8 cellular contexts compared by ENCODE assay signal in genomic region chr7:99498546-99498944, GRCh38. TPM values are rescaled to one million over a fixed set of nuclear protein-coding genes. Genes with fewer than 3 reads are reported as not detected.
A peak's percentile ranks its signal among the peaks of the same experiment; 100 is the strongest.
DNase-seq lines count a peak whose midpoint lies in the region; ATAC-seq, FAIRE-seq and TF ChIP-seq lines count a peak whose summit lies in the region.

No MANE protein-coding gene starts in this region.

- H3K27ac ChIP-seq in HUES48 (ENCODE audit: low read depth, low read length) (no peak overlapping the region), small intestine (ENCODE audit: low read depth in 1 of 2, low read length in 1 of 2) (no peak overlapping the region)

- H3K36me3 Mint-ChIP-seq in T-helper 2 cell treated with Interferon-gamma antibody and Interleukin-4, amounts not matched to agents 5 μg/mL and 100 μg/mL, for 36 hours (ENCODE audit: low read depth), result peaks cover 60% of the 10 kb centered on the region
- peaks cover 13% of the 10 kb centered on the region for H3K36me3 Mint-ChIP-seq in glutamatergic neuron (ENCODE audit: unreplicated experiment)

- H3K4me3 Mint-ChIP-seq in T-helper 2 cell treated with Interferon-gamma antibody and Interleukin-4, amounts not matched to agents 5 μg/mL and 100 μg/mL, for 36 hours, result peak overlapping the region; percentile 95
- peak overlapping the region; percentile 100 for H3K4me3 Mint-ChIP-seq in glutamatergic neuron (ENCODE audit: unreplicated experiment)

- FAIRE-seq in small intestine (lab: Jason Lieb, UNC), result no peak

- H3K36me3 ChIP-seq in HUES48 (ENCODE audit: control insufficient read depth, insufficient read depth, low read length), result peaks cover 28% of the 10 kb centered on the region
- peaks cover 8 to 20% of the 10 kb centered on the region in 2 donors for H3K36me3 ChIP-seq in small intestine (ENCODE audit: control insufficient read depth in 2 of 2, insufficient read depth in 2 of 2, low read length in 2 of 2)

- WGBS in small intestine, 3 donors, result 37 to 48% (median 42%) methylated on average over 11 of the region's 11 CpGs

- H3K4me3 ChIP-seq in HUES48 (ENCODE audit: low read depth, low read length), result peak overlapping the region; percentile 97
- peak overlapping the region; percentile 2 to 98 for H3K4me3 ChIP-seq in small intestine (ENCODE audit: low read depth in 1 of 2, low read length in 2 of 2)

- peaks cover 19% of the 10 kb centered on the region for H3K9me3 Mint-ChIP-seq in T-helper 2 cell treated with Interferon-gamma antibody and Interleukin-4, amounts not matched to agents 5 μg/mL and 100 μg/mL, for 36 hours
- peaks cover 3% of the 10 kb centered on the region for H3K9me3 Mint-ChIP-seq in glutamatergic neuron (ENCODE audit: unreplicated experiment)

- TF ChIP-seq CTCF in glutamatergic neuron (IDR thresholded peaks at IDR 0.05; ENCODE audit: partially characterized antibody, unreplicated experiment), result no peak

- H3K9me3 ChIP-seq in HUES48 (ENCODE audit: control insufficient read depth, insufficient read depth, low read length) (peaks cover 8% of the 10 kb centered on the region), small intestine (ENCODE audit: control insufficient read depth, low read depth) (peaks cover 1% of the 10 kb centered on the region)

- no peak for DNase-seq in T-helper 2 cell treated with Interferon-gamma antibody and Interleukin-4, amounts not matched to agents 5 μg/mL and 100 μg/mL, for 36 hours (ENCODE audit: low spot score)
- no peak for DNase-seq in glutamatergic neuron
- no peak for DNase-seq in small intestine
- no peak for DNase-seq in DMS79 (lab: John Stamatoyannopoulos, UW)
- DNase-seq in A172 (ENCODE audit: low spot score), result no peak

- H3K27ac Mint-ChIP-seq in T-helper 2 cell treated with Interferon-gamma antibody and Interleukin-4, amounts not matched to agents 5 μg/mL and 100 μg/mL, for 36 hours, result peak overlapping the region; percentile 86
- H3K27ac Mint-ChIP-seq in glutamatergic neuron (ENCODE audit: unreplicated experiment), result peak overlapping the region; percentile 76

- H3K4me1 ChIP-seq in HUES48 (ENCODE audit: control insufficient read depth, insufficient read depth, low read length) (no peaks in the 10 kb centered on the region), small intestine (ENCODE audit: control insufficient read depth in 2 of 2, insufficient read depth in 1 of 2, low read depth in 1 of 2, low read length in 1 of 2) (peaks cover 0 to 3% of the 10 kb centered on the region in 2 donors)

- H3K27me3 ChIP-seq in HUES48 (ENCODE audit: control insufficient read depth, insufficient read depth, low read length) (no peaks in the 10 kb centered on the region), small intestine (ENCODE audit: control insufficient read depth in 2 of 2, insufficient read depth in 2 of 2, low read length in 2 of 2) (no peaks in the 10 kb centered on the region)

- no peak for ATAC-seq in GM21381 (IDR thresholded peaks at IDR 0.05; ENCODE audit: unreplicated experiment)
- ATAC-seq in GM19397 (IDR thresholded peaks at IDR 0.05; ENCODE audit: unreplicated experiment), result no peak

- peaks cover 20% of the 10 kb centered on the region for H3K4me1 Mint-ChIP-seq in T-helper 2 cell treated with Interferon-gamma antibody and Interleukin-4, amounts not matched to agents 5 μg/mL and 100 μg/mL, for 36 hours (ENCODE audit: low read depth)
- peaks cover 13% of the 10 kb centered on the region for H3K4me1 Mint-ChIP-seq in glutamatergic neuron (ENCODE audit: low read depth, unreplicated experiment)

- no peak overlapping the region for H3K9ac ChIP-seq in HUES48 (ENCODE audit: low read depth, low read length)

- no peaks in the 10 kb centered on the region for H3K27me3 Mint-ChIP-seq in T-helper 2 cell treated with Interferon-gamma antibody and Interleukin-4, amounts not matched to agents 5 μg/mL and 100 μg/mL, for 36 hours (ENCODE audit: low read depth)
- peaks cover 6% of the 10 kb centered on the region for H3K27me3 Mint-ChIP-seq in glutamatergic neuron (ENCODE audit: unreplicated experiment)

RNA-seq across cellular contexts. Expression of gene ZNF394, which starts 1.5 kb away (rescaled TPM):
- 19.9 TPM for total RNA-seq in glutamatergic neuron (ENCODE audit: unreplicated experiment)
- polyA plus RNA-seq in small intestine, result 10 to 100 TPM; 17.4 to 30.0 (median 24.8) TPM
- total RNA-seq in A172 (2014; rRNA removed; shearing (Covaris generic)), result 23.7 and 26.8 TPM in 2 replicates

RNA-seq across cellular contexts. Expression of gene ZKSCAN5, which starts 5.9 kb away (rescaled TPM):
- total RNA-seq in glutamatergic neuron (ENCODE audit: unreplicated experiment), result 18.7 TPM
- 1 to 10 TPM; 3.8 to 4.5 (median 4.3) TPM for polyA plus RNA-seq in small intestine
- total RNA-seq in A172 (2014; rRNA removed; shearing (Covaris generic)), result 16.2 and 17.9 TPM in 2 replicates

RNA-seq across cellular contexts. Expression of gene ZNF789, which starts 25.9 kb away (rescaled TPM):
- 19.5 TPM for total RNA-seq in glutamatergic neuron (ENCODE audit: unreplicated experiment)
- 10 to 100 TPM in 2 of 3 donors, 1 to 10 TPM in 1; 9.7 to 25.0 (median 12.1) TPM for polyA plus RNA-seq in small intestine
- total RNA-seq in A172 (2014; rRNA removed; shearing (Covaris generic)), result 9.6 and 19.0 TPM in 2 replicates

RNA-seq across cellular contexts. Expression of gene ATP5MF, which starts 32.6 kb away (rescaled TPM):
- 291 TPM for total RNA-seq in glutamatergic neuron (ENCODE audit: unreplicated experiment)
- 1,000 to 10,000 TPM; 1,401 to 3,068 (median 1,584) TPM for polyA plus RNA-seq in small intestine
- 430 and 1,432 TPM in 2 replicates for total RNA-seq in A172 (2014; rRNA removed; shearing (Covaris generic))

RNA-seq across cellular contexts. Expression of gene FAM200A, which starts 53.4 kb away (rescaled TPM):
- 8.1 TPM for total RNA-seq in glutamatergic neuron (ENCODE audit: unreplicated experiment)
- 1 to 10 TPM; 2.2 to 4.2 (median 3.5) TPM for polyA plus RNA-seq in small intestine
- total RNA-seq in A172 (2014; rRNA removed; shearing (Covaris generic)), result 11.4 and 12.3 TPM in 2 replicates
